Comparison of ENCODE assay signal across 32 cellular contexts in the genomic region with DNA sequence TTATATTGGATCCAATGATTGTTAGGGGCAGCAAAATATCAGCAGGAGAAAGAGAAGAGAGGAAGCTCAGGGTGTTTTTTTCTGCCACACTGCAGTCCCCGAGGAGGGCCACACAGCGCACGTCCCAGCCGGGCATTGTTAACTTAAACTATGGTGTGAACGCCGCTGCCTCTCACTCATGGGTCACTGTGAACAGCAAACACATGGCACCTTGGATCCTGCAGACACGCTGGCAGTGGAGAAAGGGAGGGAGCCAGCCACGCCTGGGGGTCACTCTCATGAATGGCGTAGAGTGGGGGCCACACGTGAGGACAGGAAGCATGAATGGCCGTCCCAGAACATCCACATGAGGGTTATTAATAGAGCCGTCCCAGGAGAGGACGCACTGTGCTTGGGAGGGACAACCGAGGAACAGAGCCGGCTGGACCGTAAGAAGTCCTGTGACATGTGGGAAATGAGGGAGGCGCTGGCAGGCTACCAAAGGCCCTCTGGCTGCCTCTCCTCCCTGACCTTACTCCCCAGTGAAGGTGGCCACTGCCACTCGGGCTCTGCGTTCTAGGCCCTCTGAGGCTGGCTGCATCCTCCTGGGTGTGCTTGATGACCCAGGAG. TPM values are rescaled to one million over a fixed set of nuclear protein-coding genes. Genes with fewer than 3 reads are reported as not detected.
DNase-seq lines count a peak whose midpoint lies in the region; ATAC-seq, FAIRE-seq and TF ChIP-seq lines count a peak whose summit lies in the region.
"Had no signal": no experiment of that assay in that cellular context is flagged by ENCODE, and none has a peak within 500 bp of the region (broad histone marks: within the 10 kb centered on the region; RNA-seq: fewer than 3 reads in every experiment).

No MANE protein-coding gene starts in this region.

- H3K56ac ChIP-seq in H1 (replicated peaks; ENCODE audit: insufficient read length, low read depth, low read length), result no peak overlapping the region

- CTCF ChIA-PET in H1 (lab: Charles Lee; ENCODE audit: partially characterized antibody), result interaction anchor here (0.8 to 5.0 kb wide), 7 partner anchors 8 to 71 kb away, joined by 3 to 32 read pairs (median 4); partner anchors contain the start of gene NPPA

- no peak for FAIRE-seq in H1 (lab: Jason Lieb, UNC)
- FAIRE-seq: GM18507, RCC 7860 had no signal

- H2BK20ac ChIP-seq in H1 (ENCODE audit: low read length), result no peak overlapping the region

- POLR2A ChIA-PET in H1 (lab: Charles Lee; ENCODE audit: partially characterized antibody), result interaction anchor here (7.1 kb wide), 1 partner anchor 35 kb away, joined by 47 read pairs; no protein-coding TSS in a partner anchor

- intact Hi-C loops in stomach (cut with DNase I; ENCODE audit: low total_unique reads), result no loop called here

- H3K79me1 ChIP-seq in H1 (ENCODE audit: low read depth, low read length), result no peaks in the 10 kb centered on the region

- no peak overlapping the region for H2BK15ac ChIP-seq in H1 (ENCODE audit: low read length)

- 0 out of 2 replicates have a peak overlapping the region, but pooled peaks have one; percentile 39 for H2BK5ac ChIP-seq in H1 (ENCODE audit: low read depth, low read length)

- TF ChIP-seq POLR2A in H1 (IDR thresholded peaks at IDR 0.05; ENCODE audit: control extremely low read depth in 1 of 2, low read depth in 2 of 2, low read length in 2 of 2) (no peak), stomach (IDR thresholded peaks at IDR 0.05) (no peak)

- no peak overlapping the region for H3K4ac ChIP-seq in H1 (replicated peaks; ENCODE audit: insufficient read length, low read depth, low read length)

- DNase-seq in H1 (ENCODE audit: low read depth in 1 of 2, low spot score in 2 of 2) (no peak), right atrium auricular region (ENCODE audit: low spot score) (peak; percentile 86), stomach (no peak), midbrain (lab: John Stamatoyannopoulos, UW) (no peak)
- DNase-seq: activated CD4-positive, alpha-beta T cell treated with anti-CD3 and anti-CD28 coated beads for 4 hours; activated CD8-positive, alpha-beta T cell treated with anti-CD3 and anti-CD28 coated beads, Interleukin-2, amount 10 ng/mL, durations not matched to agents 7 days and 5 days; activated naive CD4-positive, alpha-beta T cell treated with anti-CD3 and anti-CD28 coated beads, Interleukin-2, amount 50 U/mL, for 16 hours; amniotic stem cell; EL; islet precursor cell; MV-4-11; naive thymus-derived CD4-positive, alpha-beta T cell; NCI-H146; NCI-H2107; NCI-H446 treated with DMSO at 0.1 percent for 48 hours; NCI-H774; SJCRH30; T-helper 9 cell had no signal

- H4K5ac ChIP-seq in H1 (ENCODE audit: insufficient read length, low read depth, low read length), result no peak overlapping the region

- H3K4me1 ChIP-seq in H1 (replicated peaks in 1 of 4; ENCODE audit: control insufficient read depth in 3 of 4, insufficient read depth in 4 of 4, low read length in 3 of 4) (no peaks in the 10 kb centered on the region), right atrium auricular region (peaks cover 0 to 56% of the 10 kb centered on the region in 2 donors), stomach (no peaks in the 10 kb centered on the region)
- H3K4me1 ChIP-seq: SJCRH30 had no signal

- H3K18ac ChIP-seq in H1 (ENCODE audit: extremely low read depth, low read length), result no peak overlapping the region

- H3K4me3 ChIP-seq in H1 (ENCODE audit: extremely low read depth in 1 of 4, insufficient read depth in 2 of 4, low read depth in 3 of 4, low read length in 4 of 4) (no peak overlapping the region), right atrium auricular region (no peak overlapping the region), stomach (no peak overlapping the region)
- H3K4me3 ChIP-seq: SJCRH30, skin epidermis had no signal

- no peak for TF ChIP-seq CTCF in H1 (IDR thresholded peaks at IDR 0.05; ENCODE audit: control extremely low read depth in 1 of 3, insufficient read depth in 1 of 3, low read depth in 1 of 3, low read length in 3 of 3)
- no peak for TF ChIP-seq CTCF in right atrium auricular region (IDR thresholded peaks at IDR 0.05)
- TF ChIP-seq CTCF in stomach (IDR thresholded peaks at IDR 0.05), result no peak

- H3K9ac ChIP-seq in H1 (replicated peaks in 1 of 4; ENCODE audit: extremely low read depth in 1 of 4, low read depth in 3 of 4, low read length in 3 of 4), result no peak overlapping the region

- H4K91ac ChIP-seq in H1 (replicated peaks; ENCODE audit: insufficient read length, low read length), result no peak overlapping the region

- TF ChIP-seq RAD21 in H1 (IDR thresholded peaks at IDR 0.05 in 1 of 2, conservative IDR thresholded peaks at IDR 0.05 in 1 of 2; ENCODE audit: low read depth in 2 of 2, low read length in 2 of 2), result no peak

- H2AFZ ChIP-seq in H1 (ENCODE audit: low read length), result no peak overlapping the region

- H2AK5ac ChIP-seq in H1 (ENCODE audit: low read depth, low read length), result no peak overlapping the region

- H3K27me3 ChIP-seq in H1 (replicated peaks in 1 of 4; ENCODE audit: control insufficient read depth in 3 of 4, extremely low read depth in 1 of 4, insufficient read depth in 3 of 4, low read length in 3 of 4) (no peaks in the 10 kb centered on the region), right atrium auricular region (no peaks in the 10 kb centered on the region), stomach (peaks cover 0 to 53% (median 13%) of the 10 kb centered on the region in 3 donors)

- H4K20me1 ChIP-seq in H1 (replicated peaks in 1 of 2; ENCODE audit: control insufficient read depth in 1 of 2, insufficient read depth in 2 of 2, low read length in 2 of 2), result no peaks in the 10 kb centered on the region

- H2BK120ac ChIP-seq in H1 (replicated peaks; ENCODE audit: low read depth, low read length), result no peak overlapping the region

- no peak overlapping the region for H3K23ac ChIP-seq in H1 (ENCODE audit: insufficient read length)

- H3K27ac ChIP-seq in H1 (ENCODE audit: low read depth, low read length) (no peak overlapping the region), right atrium auricular region (peak overlapping the region; percentile 88 to 93), stomach (no peak overlapping the region)
- H3K27ac ChIP-seq: SJCRH30, skin epidermis, VCaP had no signal

- no peak for ATAC-seq in GM21360 (IDR thresholded peaks at IDR 0.05; ENCODE audit: unreplicated experiment)
- ATAC-seq in GM21390 (IDR thresholded peaks at IDR 0.05; ENCODE audit: unreplicated experiment), result no peak
- no peak for ATAC-seq in HG03139 (IDR thresholded peaks at IDR 0.05; ENCODE audit: unreplicated experiment)
- ATAC-seq: activated CD8-positive, alpha-beta T cell treated with anti-CD3 and anti-CD28 coated beads, Interleukin-2, amount 10 ng/mL, durations not matched to agents 7 days and 5 days; activated T-helper 17 cell treated with anti-CD3 and anti-CD28 coated beads, Interleukin-2, amount 50 U/mL, for 72 hours; naive thymus-derived CD4-positive, alpha-beta T cell; stimulated activated memory B cell treated with anti-CD40 and anti-IgM and Interleukin-4, amounts not matched to agents 10 μg/mL and 1 μg/mL and 100 μg/mL, for 72 hours had no signal

- H3K4me2 ChIP-seq in H1 (ENCODE audit: insufficient read depth in 1 of 2, low read depth in 2 of 2, low read length in 2 of 2), result no peak overlapping the region

- no peak overlapping the region for H3K14ac ChIP-seq in H1 (ENCODE audit: insufficient read length)

- H2BK12ac ChIP-seq in H1 (ENCODE audit: low read depth, low read length), result no peak overlapping the region

- H3K79me2 ChIP-seq in H1 (ENCODE audit: control insufficient read depth in 1 of 2, insufficient read depth in 2 of 2, low read length in 2 of 2), result no peaks in the 10 kb centered on the region

- H3K23me2 ChIP-seq in H1 (ENCODE audit: low read depth, low read length), result no peaks in the 10 kb centered on the region; the same call in 1 of the 2 replicates

- no peaks in the 10 kb centered on the region for H3K36me3 ChIP-seq in H1 (ENCODE audit: control insufficient read depth in 2 of 4, insufficient read depth in 4 of 4, low read length in 3 of 4)
- no peaks in the 10 kb centered on the region for H3K36me3 ChIP-seq in right atrium auricular region
- no peaks in the 10 kb centered on the region for H3K36me3 ChIP-seq in stomach
- H3K36me3 ChIP-seq: SJCRH30 had no signal

- TF ChIP-seq EP300 in H1 (IDR thresholded peaks at IDR 0.05; ENCODE audit: borderline replicate concordance in 1 of 2, low read depth in 2 of 2, low read length in 2 of 2) (no peak), stomach (IDR thresholded peaks at IDR 0.05) (peak; percentile 51)

- H3K9me3 ChIP-seq in H1 (ENCODE audit: insufficient read depth in 2 of 2, low read depth in 1 of 2, low read length in 1 of 2) (no peaks in the 10 kb centered on the region), right atrium auricular region (no peaks in the 10 kb centered on the region), stomach (no peaks in the 10 kb centered on the region)
- H3K9me3 ChIP-seq: SJCRH30 had no signal

- WGBS in H1 (ENCODE audit: extremely low coverage in 1 of 2, insufficient coverage in 1 of 2, insufficient read length in 1 of 2, insufficient replicate concordance in 2 of 2, low coverage in 1 of 2, low lambda C conversion rate in 2 of 2, missing lambda C conversion rate in 1 of 2), 2 experiments, result 87% methylated on average over 19 of the region's 19 CpGs; no CpG with 5 or more reads in 1 of the 2 experiments
- 62 to 74% (median 72%) methylated on average over 18 to 19 of the region's 19 CpGs for WGBS in stomach, 5 donors

- H4K8ac ChIP-seq in H1 (ENCODE audit: extremely low read depth, insufficient read depth, low read length), result no peak overlapping the region

RNA-seq across cellular contexts. Expression of gene NPPB, which starts 15.3 kb away (rescaled TPM):
- total RNA-seq in H1 (2021; fragmentation: NEBNext Ultra II Directional; extraction: Animal tissue kit (Norgen Biotek cat#: 25700)), result 0.91 and 1.2 TPM in 2 replicates
- polyA plus RNA-seq in H1 (2011; rRNA removed) (0.36 and 0.77 TPM in 2 replicates), stomach (10 to 100 TPM in 1 of 3 donors, 1 to 10 TPM in 2; 1.0 to 12.8 (median 3.9) TPM)
- polyA plus RNA-seq in H1 (2011; cell fraction: cytosol; rRNA removed), result 0.18 TPM
- 0.19 TPM for polyA plus RNA-seq in H1 (2011; cell fraction: nucleus; rRNA removed)
- polyA plus RNA-seq in H1 (2012, experiment 1 of 2), result 0.27 to 0.49 TPM in 2 of 4 replicates, not detected in the others
- 0.67 TPM for polyA plus RNA-seq in H1 (2012, experiment 2 of 2)
- 1.8 TPM for polyA plus RNA-seq in H1 (2013, experiment 1 of 2)
- polyA plus RNA-seq in H1 (2013, experiment 2 of 2), result 2.2 TPM
- not detected in 2 replicates for polyA minus RNA-seq in H1 (2011; rRNA and poly(A)+ RNA removed)
- not detected for polyA minus RNA-seq in H1 (2011; cell fraction: cytosol; rRNA and poly(A)+ RNA removed)
- polyA minus RNA-seq in H1 (2011; cell fraction: nucleus; rRNA and poly(A)+ RNA removed), result not detected
- total RNA-seq in right atrium auricular region (over 10,000 TPM in 1 of 2 donors, 1,000 to 10,000 TPM in 1; 1,081 to 10,488 TPM), stomach (1 to 10 TPM in 1 of 5 donors, not detected in 4; 1.6 TPM)
- total RNA-seq: activated CD8-positive, alpha-beta T cell treated with anti-CD3 and anti-CD28 coated beads, Interleukin-2, amount 10 ng/mL, durations not matched to agents 7 days and 5 days; activated T-helper 17 cell treated with anti-CD3 and anti-CD28 coated beads, Interleukin-2, amount 50 U/mL, for 72 hours; LHCN-M2; lower leg skin; naive thymus-derived CD4-positive, alpha-beta T cell; pulmonary artery endothelial cell had no signal
- polyA plus RNA-seq: AG04450; naive thymus-derived CD4-positive, alpha-beta T cell had no signal

RNA-seq across cellular contexts. Expression of gene NPPA, which starts 26.5 kb away (rescaled TPM):
- not detected in 2 replicates for total RNA-seq in H1 (2021; fragmentation: NEBNext Ultra II Directional; extraction: Animal tissue kit (Norgen Biotek cat#: 25700))
- polyA plus RNA-seq in H1 (2011; rRNA removed) (not detected in 2 replicates), stomach (1 to 10 TPM in 2 of 3 donors, under 1 TPM in 1; 0.48 to 2.7 (median 2.0) TPM)
- polyA plus RNA-seq in H1 (2011; cell fraction: cytosol; rRNA removed), result not detected
- polyA plus RNA-seq in H1 (2011; cell fraction: nucleus; rRNA removed), result not detected
- polyA plus RNA-seq in H1 (2012, experiment 1 of 2), result 0.28 to 0.62 TPM in 2 of 4 replicates, not detected in the others
- not detected for polyA plus RNA-seq in H1 (2012, experiment 2 of 2)
- not detected for polyA plus RNA-seq in H1 (2013, experiment 1 of 2)
- not detected for polyA plus RNA-seq in H1 (2013, experiment 2 of 2)
- polyA minus RNA-seq in H1 (2011; rRNA and poly(A)+ RNA removed), result not detected in 2 replicates
- not detected for polyA minus RNA-seq in H1 (2011; cell fraction: cytosol; rRNA and poly(A)+ RNA removed)
- polyA minus RNA-seq in H1 (2011; cell fraction: nucleus; rRNA and poly(A)+ RNA removed), result not detected
- total RNA-seq in right atrium auricular region (over 10,000 TPM; 98,870 to 132,613 TPM), stomach (1 to 10 TPM in 2 of 5 donors, not detected in 3; 4.2 to 7.2 TPM)
- total RNA-seq: activated CD8-positive, alpha-beta T cell treated with anti-CD3 and anti-CD28 coated beads, Interleukin-2, amount 10 ng/mL, durations not matched to agents 7 days and 5 days; activated T-helper 17 cell treated with anti-CD3 and anti-CD28 coated beads, Interleukin-2, amount 50 U/mL, for 72 hours; LHCN-M2; lower leg skin; naive thymus-derived CD4-positive, alpha-beta T cell; pulmonary artery endothelial cell had no signal
- polyA plus RNA-seq: AG04450; BJ; naive thymus-derived CD4-positive, alpha-beta T cell had no signal

RNA-seq across cellular contexts. Expression of gene KIAA2013, which starts 52.2 kb away (rescaled TPM):
- total RNA-seq in H1 (2021; fragmentation: NEBNext Ultra II Directional; extraction: Animal tissue kit (Norgen Biotek cat#: 25700)), result 37.9 and 38.8 TPM in 2 replicates
- polyA plus RNA-seq in H1 (2011; rRNA removed), result 114 and 120 TPM in 2 replicates
- polyA plus RNA-seq in H1 (2011; cell fraction: cytosol; rRNA removed), result 76.1 TPM
- polyA plus RNA-seq in H1 (2011; cell fraction: nucleus; rRNA removed), result 74.5 TPM
- 19.4 to 35.8 TPM (median 34.2 TPM) in 4 replicates for polyA plus RNA-seq in H1 (2012, experiment 1 of 2)
- 38.0 TPM for polyA plus RNA-seq in H1 (2012, experiment 2 of 2)
- 43.1 TPM for polyA plus RNA-seq in H1 (2013, experiment 1 of 2)
- polyA plus RNA-seq in H1 (2013, experiment 2 of 2), result 43.5 TPM
- 28.4 and 31.5 TPM in 2 replicates for polyA minus RNA-seq in H1 (2011; rRNA and poly(A)+ RNA removed)
- polyA minus RNA-seq in H1 (2011; cell fraction: cytosol; rRNA and poly(A)+ RNA removed), result 36.6 TPM
- polyA minus RNA-seq in H1 (2011; cell fraction: nucleus; rRNA and poly(A)+ RNA removed), result 25.4 TPM
- 10 to 100 TPM; 70.8 to 73.2 TPM for total RNA-seq in right atrium auricular region
- 100 to 1,000 TPM in 2 of 5 donors, 10 to 100 TPM in 3; 21.0 to 525 (median 70.0) TPM for total RNA-seq in stomach
- 10 to 100 TPM; 14.4 to 28.9 (median 15.5) TPM for polyA plus RNA-seq in stomach

Comparison
In these comparisons a context has a peak if more than half of its experiments do, and no peak if none do; other contexts are left out.
1. H3K27ac ChIP-seq: peak in right atrium auricular region (2 of 2); none in H1 (single experiment) and stomach (0 of 5).
2. RNA of gene NPPB, which starts 15.3 kb away (total RNA-seq): 1,081 to 10,488 TPM in right atrium auricular region; 0.91 to 1.2 TPM in H1 and 1.6 TPM in stomach; every median in the first group is over 100 times any median in the second.
3. RNA of gene NPPA, which starts 26.5 kb away (total RNA-seq): 98,870 to 132,613 TPM in right atrium auricular region; not detected in H1 and 4.2 to 7.2 TPM in stomach; every median in the first group is over 1,000 times any median in the second.